In the genomic region with DNA sequence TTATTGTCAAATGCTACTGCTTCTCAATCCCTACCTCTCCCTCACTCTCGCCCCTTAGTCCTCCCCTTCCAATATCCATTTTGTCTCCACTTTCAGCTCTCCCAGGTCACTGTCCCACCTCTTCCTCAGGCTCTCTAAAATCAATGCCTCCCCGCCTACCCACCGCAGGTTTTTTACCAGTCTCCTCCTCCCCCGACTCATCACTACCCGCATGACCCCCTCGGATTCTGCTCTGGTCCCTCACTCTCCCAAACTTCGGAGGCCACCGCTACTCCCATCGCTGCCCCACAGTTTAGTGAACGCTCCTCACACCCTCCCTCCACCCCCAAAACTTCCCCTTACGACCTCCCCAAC, we compare ENCODE assay signal across 8 cellular contexts. TPM values are rescaled to one million over a fixed set of nuclear protein-coding genes. Genes with fewer than 3 reads are reported as not detected.
DNase-seq lines count a peak whose midpoint lies in the region; ATAC-seq, FAIRE-seq and TF ChIP-seq lines count a peak whose summit lies in the region.

No MANE protein-coding gene starts in this region.

- no CpG with 5 or more reads among the region's 11 CpGs for WGBS in neuronal stem cell (ENCODE audit: extremely low coverage in 2 of 2, insufficient read length in 2 of 2, insufficient replicate concordance in 1 of 2), 2 donors

- no peak overlapping the region for H4K91ac ChIP-seq in neuronal stem cell (ENCODE audit: low read depth, low read length, poor library complexity)

- TF ChIP-seq POLR2A in GM12891 (IDR thresholded peaks at IDR 0.05; ENCODE audit: low read depth, low read length) = no peak

- peak overlapping the region; percentile 95 for H3K27ac ChIP-seq in HUES48 (ENCODE audit: low read depth, low read length)
- H3K27ac ChIP-seq in neuronal stem cell (replicated peaks; ENCODE audit: low read length) = peak overlapping the region; percentile 96

- peak overlapping the region; percentile 99 for H2AFZ ChIP-seq in neuronal stem cell (ENCODE audit: low read length)

- DNase-seq in GM12891 (ENCODE audit: insufficient read length, low spot score) (no peak), fibroblast of mammary gland (ENCODE audit: low read depth) (no peak), neuronal stem cell (ENCODE audit: low spot score) (no peak), inferior parietal cortex (ENCODE audit: extremely low spot score) (no peak)
- DNase-seq in activated CD4-positive, alpha-beta T cell treated with anti-CD3 and anti-CD28 coated beads, Interleukin-2, amount 10 ng/mL, durations not matched to agents 7 days and 5 days = peak; percentile 43

- peak overlapping the region; percentile 94 for H3K4me3 Mint-ChIP-seq in activated CD4-positive, alpha-beta T cell treated with anti-CD3 and anti-CD28 coated beads, Interleukin-2, amount 10 ng/mL, durations not matched to agents 7 days and 5 days

- no peak overlapping the region for H2AK5ac ChIP-seq in neuronal stem cell (ENCODE audit: low read depth, low read length)

- H2BK15ac ChIP-seq in neuronal stem cell (ENCODE audit: low read length) = peak overlapping the region; percentile 94

- no peak overlapping the region for H2BK12ac ChIP-seq in neuronal stem cell (ENCODE audit: low read length)

- peaks cover 46% of the 10 kb centered on the region for H3K4me1 Mint-ChIP-seq in activated CD4-positive, alpha-beta T cell treated with anti-CD3 and anti-CD28 coated beads, Interleukin-2, amount 10 ng/mL, durations not matched to agents 7 days and 5 days

- peak overlapping the region; percentile 93 for H3K4me3 ChIP-seq in HUES48 (ENCODE audit: low read depth, low read length)
- peak overlapping the region; percentile 95 for H3K4me3 ChIP-seq in fibroblast of mammary gland (ENCODE audit: control insufficient read depth, low read depth, low read length)
- H3K4me3 ChIP-seq in neuronal stem cell (ENCODE audit: low read length in 2 of 2) = peak overlapping the region; percentile 87 to 96

- H2BK120ac ChIP-seq in neuronal stem cell (ENCODE audit: low read depth, low read length) = no peak overlapping the region

- H3K9ac ChIP-seq in HUES48 (ENCODE audit: low read depth, low read length) = peak overlapping the region; percentile 88
- H3K9ac ChIP-seq in neuronal stem cell (ENCODE audit: low read depth, low read length, poor library complexity) = peak overlapping the region; percentile 99

- H3K18ac ChIP-seq in neuronal stem cell (ENCODE audit: low read length) = peak overlapping the region; percentile 97

- TF ChIP-seq CTCF in fibroblast of mammary gland (conservative IDR thresholded peaks at IDR 0.05; ENCODE audit: control insufficient read depth, insufficient read depth, low read depth, low read length) = no peak

- peak overlapping the region; percentile 47 for H3K14ac ChIP-seq in neuronal stem cell (ENCODE audit: low read length)

- no peaks in the 10 kb centered on the region for H3K27me3 Mint-ChIP-seq in activated CD4-positive, alpha-beta T cell treated with anti-CD3 and anti-CD28 coated beads, Interleukin-2, amount 10 ng/mL, durations not matched to agents 7 days and 5 days

- peak overlapping the region; percentile 100 for H3K23ac ChIP-seq in neuronal stem cell (ENCODE audit: low read depth, low read length, poor library complexity)

- H2BK5ac ChIP-seq in neuronal stem cell (ENCODE audit: low read length) = peak overlapping the region; percentile 82

- peak overlapping the region; percentile 60 for H3K4me2 ChIP-seq in neuronal stem cell (ENCODE audit: insufficient read depth, low read length, poor library complexity, severe bottlenecking)

- H3K27me3 ChIP-seq in HUES48 (ENCODE audit: control insufficient read depth, insufficient read depth, low read length) (no peaks in the 10 kb centered on the region), neuronal stem cell (ENCODE audit: control insufficient read depth in 3 of 3, insufficient read depth in 3 of 3, low read depth in 1 of 3, low read length in 3 of 3) (no peaks in the 10 kb centered on the region)

- POLR2A ChIA-PET in activated CD4-positive, alpha-beta T cell treated with anti-CD3 and anti-CD28 coated beads, Interleukin-2, amount 10 ng/mL, durations not matched to agents 7 days and 5 days (lab: Charles Lee) = interaction anchor here (0.6 to 0.8 kb wide), 2 partner anchors 14 to 18 kb away, joined by 3 read pairs; no protein-coding TSS in a partner anchor

- no peaks in the 10 kb centered on the region for H3K9me3 ChIP-seq in HUES48 (ENCODE audit: control insufficient read depth, insufficient read depth, low read length)
- no peaks in the 10 kb centered on the region for H3K9me3 ChIP-seq in neuronal stem cell (replicated peaks in 1 of 2; ENCODE audit: control insufficient read depth in 2 of 2, insufficient read depth in 1 of 2, low read depth in 1 of 2, low read length in 2 of 2)

- H3K9me3 Mint-ChIP-seq in activated CD4-positive, alpha-beta T cell treated with anti-CD3 and anti-CD28 coated beads, Interleukin-2, amount 10 ng/mL, durations not matched to agents 7 days and 5 days = no peaks in the 10 kb centered on the region

- H4K8ac ChIP-seq in neuronal stem cell (ENCODE audit: low read depth, low read length) = no peak overlapping the region

- peak overlapping the region; percentile 93 for H3K27ac Mint-ChIP-seq in activated CD4-positive, alpha-beta T cell treated with anti-CD3 and anti-CD28 coated beads, Interleukin-2, amount 10 ng/mL, durations not matched to agents 7 days and 5 days

- CTCF ChIA-PET in activated CD4-positive, alpha-beta T cell treated with anti-CD3 and anti-CD28 coated beads, Interleukin-2, amount 10 ng/mL, durations not matched to agents 7 days and 5 days (lab: Charles Lee) = interaction anchor here (0.7 to 4.3 kb wide), 11 partner anchors 9 to 516 kb away, joined by 3 to 39 read pairs (median 4); a partner anchor contains a TSS

- H3K36me3 ChIP-seq in HUES48 (ENCODE audit: control insufficient read depth, insufficient read depth, low read length) = peaks cover 5% of the 10 kb centered on the region
- peaks cover 0 to 7% of the 10 kb centered on the region in 2 donors for H3K36me3 ChIP-seq in neuronal stem cell (replicated peaks in 1 of 2; ENCODE audit: control insufficient read depth in 2 of 2, insufficient read depth in 2 of 2, low read length in 2 of 2)

- no peak overlapping the region for H3K4ac ChIP-seq in neuronal stem cell (ENCODE audit: low read length)

- peaks cover 2% of the 10 kb centered on the region for H3K79me1 ChIP-seq in neuronal stem cell (ENCODE audit: low read depth, low read length)

- H3K4me1 ChIP-seq in HUES48 (ENCODE audit: control insufficient read depth, insufficient read depth, low read length) (peaks cover 10% of the 10 kb centered on the region), neuronal stem cell (ENCODE audit: control insufficient read depth in 2 of 2, insufficient read depth in 1 of 2, low read depth in 1 of 2, low read length in 2 of 2) (peaks cover 3 to 5% of the 10 kb centered on the region in 2 donors)

- peaks cover 26% of the 10 kb centered on the region for H3K36me3 Mint-ChIP-seq in activated CD4-positive, alpha-beta T cell treated with anti-CD3 and anti-CD28 coated beads, Interleukin-2, amount 10 ng/mL, durations not matched to agents 7 days and 5 days (ENCODE audit: low read depth)

- ATAC-seq in GM18870 (IDR thresholded peaks at IDR 0.05; ENCODE audit: unreplicated experiment) = no peak
- no peak for ATAC-seq in HG02571 (IDR thresholded peaks at IDR 0.05; ENCODE audit: unreplicated experiment)

- peak; percentile 23 for FAIRE-seq in GM12891 (lab: Jason Lieb, UNC)

TF ChIP-seq in GM12891, 5 proteins besides CTCF, POLR2A, EP300 and RAD21:
- TF ChIP-seq POLR2AphosphoS5 (IDR thresholded peaks at IDR 0.05; ENCODE audit: low read depth, low read length) = no peak
- no peak for TF ChIP-seq SPI1 (IDR thresholded peaks at IDR 0.05; ENCODE audit: low read depth, low read length)
- TF ChIP-seq POU2F2 (IDR thresholded peaks at IDR 0.05; ENCODE audit: low read depth, low read length) = no peak
- TF ChIP-seq PAX5 (IDR thresholded peaks at IDR 0.05; ENCODE audit: insufficient read depth, low read length, severe bottlenecking) = no peak
- TF ChIP-seq TAF1 (IDR thresholded peaks at IDR 0.05; ENCODE audit: low read depth, low read length) = no peak

RNA-seq across cellular contexts. Expression of a gene that starts 0.5 kb away (rescaled TPM):
- 11.6 TPM for polyA plus RNA-seq in GM12891 (2012; ENCODE audit: low read depth, missing spikeins)
- 10 to 100 TPM; 68.6 to 68.8 TPM for total RNA-seq in activated CD4-positive, alpha-beta T cell treated with anti-CD3 and anti-CD28 coated beads, Interleukin-2, amount 10 ng/mL, durations not matched to agents 7 days and 5 days
- polyA plus RNA-seq in neuronal stem cell (2013, experiment 1 of 2) = 11.6 TPM
- 11.9 TPM for polyA plus RNA-seq in neuronal stem cell (2013, experiment 2 of 2)

RNA-seq across cellular contexts. Expression of a gene that starts 7.8 kb away (rescaled TPM):
- 3.5 TPM for polyA plus RNA-seq in GM12891 (2012; ENCODE audit: low read depth, missing spikeins)
- total RNA-seq in activated CD4-positive, alpha-beta T cell treated with anti-CD3 and anti-CD28 coated beads, Interleukin-2, amount 10 ng/mL, durations not matched to agents 7 days and 5 days = 10 to 100 TPM; 27.1 to 33.2 TPM
- polyA plus RNA-seq in neuronal stem cell (2013, experiment 1 of 2) = 16.7 TPM
- polyA plus RNA-seq in neuronal stem cell (2013, experiment 2 of 2) = 17.2 TPM
